Comparison of ENCODE assay signal across 8 cellular contexts in genomic region chr19:47094557-47095517, GRCh38. TPM values are rescaled to one million over a fixed set of nuclear protein-coding genes. Genes with fewer than 3 reads are reported as not detected.
DNase-seq lines count a peak whose midpoint lies in the region; ATAC-seq and TF ChIP-seq lines count a peak whose summit lies in the region.

No MANE protein-coding gene starts in this region.

- in situ Hi-C loops in transverse colon (cut with MboI; ENCODE audit: low pct_ligation_motif_present in 1 of 4, low pct_unique_long_range_greater_than_20kb in 1 of 4, low sequenced_read_pairs in 3 of 4): no loop called here

- TF ChIP-seq CTCF in transverse colon (IDR thresholded peaks at IDR 0.05): no peak

- H3K27me3 ChIP-seq in adipocyte (replicated peaks; ENCODE audit: control insufficient read depth, insufficient read depth, low read length) (no peaks in the 10 kb centered on the region), mucosa of stomach (ENCODE audit: control insufficient read depth, insufficient read depth, low read length) (no peaks in the 10 kb centered on the region), transverse colon (no peaks in the 10 kb centered on the region), aorta (ENCODE audit: control insufficient read depth in 1 of 2, insufficient read depth in 2 of 2, low read length in 1 of 2) (no peaks in the 10 kb centered on the region)

- WGBS in transverse colon (ENCODE audit: low coverage in 1 of 2), 2 donors: 52% methylated on average over 13 of the region's 15 CpGs; no CpG with 5 or more reads in 1 of the 2 donors
- 85 to 88% methylated on average over 15 of the region's 15 CpGs for WGBS in aorta, 2 donors

- DNase-seq in activated gamma-delta T cell treated with Interleukin-2 at 50 U/mL for 16 hours (peak; percentile 9), activated gamma-delta T cell (lab: John Stamatoyannopoulos, UW) (no peak), adipocyte (ENCODE audit: low read depth) (no peak), transverse colon (peak; percentile 66), aorta (no peak), amygdala (lab: John Stamatoyannopoulos, UW) (no peak), GDM1 (lab: John Stamatoyannopoulos, UW) (no peak)

- no peak overlapping the region for H3K4me3 ChIP-seq in adipocyte (ENCODE audit: low read length)
- H3K4me3 ChIP-seq in mucosa of stomach (ENCODE audit: low read length): peak overlapping the region; percentile 1
- no peak overlapping the region for H3K4me3 ChIP-seq in transverse colon
- no peak overlapping the region for H3K4me3 ChIP-seq in aorta (ENCODE audit: low read length in 2 of 2)

- no peak for ATAC-seq in aorta (ENCODE audit: low FRiP score)

- H3K9me3 ChIP-seq in adipocyte (ENCODE audit: control insufficient read depth, low read length) (no peaks in the 10 kb centered on the region), mucosa of stomach (ENCODE audit: control insufficient read depth, low read length) (no peaks in the 10 kb centered on the region), transverse colon (no peaks in the 10 kb centered on the region), aorta (ENCODE audit: control insufficient read depth, low read length) (no peaks in the 10 kb centered on the region)

- intact Hi-C loops in transverse colon (cut with DNase I; ENCODE audit: low total_unique reads): no loop called here
- intact Hi-C loops in aorta (cut with DNase I): no loop called here

- H3K9ac ChIP-seq in adipocyte (ENCODE audit: low read length): peak overlapping the region; percentile 50
- peak overlapping the region; percentile 68 for H3K9ac ChIP-seq in mucosa of stomach (ENCODE audit: low read length)

- no peak for TF ChIP-seq EP300 in transverse colon (IDR thresholded peaks at IDR 0.05; ENCODE audit: low read depth)

- H3K27ac ChIP-seq in transverse colon: peak overlapping the region; percentile 81 to 91 (median 86)
- peak overlapping the region in 1 of 2 donors; percentile 13 for H3K27ac ChIP-seq in aorta (ENCODE audit: low read depth in 1 of 2, low read length in 2 of 2)

- peaks cover 34% of the 10 kb centered on the region for H3K36me3 ChIP-seq in adipocyte (ENCODE audit: control insufficient read depth, insufficient read depth, low read length, severe bottlenecking)
- H3K36me3 ChIP-seq in mucosa of stomach (ENCODE audit: control insufficient read depth, insufficient read depth, low read length): peaks cover 12% of the 10 kb centered on the region
- peaks cover 0 to 14% (median 4%) of the 10 kb centered on the region in 4 donors for H3K36me3 ChIP-seq in transverse colon
- no peaks in the 10 kb centered on the region for H3K36me3 ChIP-seq in aorta (ENCODE audit: control insufficient read depth in 1 of 2, insufficient read depth in 2 of 2, low read length in 1 of 2)

- H3K4me1 ChIP-seq in adipocyte (ENCODE audit: control insufficient read depth, insufficient read depth, low read length) (peaks cover 40% of the 10 kb centered on the region), mucosa of stomach (ENCODE audit: control insufficient read depth, insufficient read depth, low read length) (peaks cover 74% of the 10 kb centered on the region), transverse colon (peaks cover 38 to 68% (median 56%) of the 10 kb centered on the region in 4 donors), aorta (ENCODE audit: control insufficient read depth in 1 of 2, insufficient read depth in 2 of 2, low read length in 2 of 2) (no peaks in the 10 kb centered on the region)

- TF ChIP-seq POLR2A in transverse colon (IDR thresholded peaks at IDR 0.05): peak; percentile 44

RNA-seq across cellular contexts. Expression of gene ZC3H4, which starts 18.7 kb away (rescaled TPM):
- total RNA-seq in transverse colon (10 to 100 TPM; 25.4 to 32.2 (median 28.0) TPM), aorta (10 to 100 TPM; 33.9 to 34.6 TPM)
- polyA plus RNA-seq in aorta: 10 to 100 TPM in 1 of 2 donors, 1 to 10 TPM in 1; 5.7 to 10.4 TPM

RNA-seq across cellular contexts. Expression of gene SAE1, which starts 35.8 kb away (rescaled TPM):
- 10 to 100 TPM; 27.3 to 85.4 (median 51.8) TPM for total RNA-seq in transverse colon
- total RNA-seq in aorta: 10 to 100 TPM; 44.5 to 64.9 TPM
- polyA plus RNA-seq in aorta: 10 to 100 TPM; 49.5 to 59.0 TPM

RNA-seq across cellular contexts. Expression of gene TMEM160, which starts 46.4 kb away (rescaled TPM):
- total RNA-seq in transverse colon (10 to 100 TPM in 3 of 4 donors, 1 to 10 TPM in 1; 8.0 to 48.7 (median 32.5) TPM), aorta (10 to 100 TPM; 20.6 to 25.6 TPM)
- 10 to 100 TPM in 1 of 2 donors, 1 to 10 TPM in 1; 2.5 to 17.8 TPM for polyA plus RNA-seq in aorta

Comparison
In these comparisons a context has a peak if more than half of its experiments do, and no peak if none do; other contexts are left out.
1. DNase-seq: peak in activated gamma-delta T cell treated with Interleukin-2 at 50 U/mL for 16 hours (single experiment) and transverse colon (single experiment); none in activated gamma-delta T cell (single experiment), adipocyte (single experiment), aorta (0 of 2), amygdala (0 of 56) and GDM1 (single experiment).